11 cellular contexts compared by ENCODE assay signal in the genomic region with DNA sequence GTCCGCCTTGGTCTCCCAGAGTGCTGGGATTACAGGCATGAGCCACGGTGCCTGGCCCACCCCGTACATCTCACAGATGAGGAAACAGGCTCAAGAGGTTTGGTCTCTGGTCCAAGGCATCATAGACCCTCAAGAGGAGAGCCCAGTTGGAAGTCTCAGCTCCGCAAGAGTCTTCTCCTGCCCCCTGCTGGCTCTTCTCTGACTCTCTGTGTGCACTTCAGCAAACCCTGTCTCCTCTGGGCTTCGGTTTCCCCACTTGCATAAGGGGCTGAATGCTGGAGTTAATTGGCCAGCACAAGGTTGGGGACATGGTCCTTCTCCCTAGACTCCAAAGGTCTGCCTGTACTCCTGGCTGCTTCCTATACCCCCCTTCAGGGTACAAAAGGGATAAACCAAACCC. TPM values are rescaled to one million over a fixed set of nuclear protein-coding genes. Genes with fewer than 3 reads are reported as not detected.
DNase-seq lines count a peak whose midpoint lies in the region; ATAC-seq and TF ChIP-seq lines count a peak whose summit lies in the region.
"Had no signal": no experiment of that assay in that cellular context is flagged by ENCODE, and none has a peak within 500 bp of the region (broad histone marks: within the 10 kb centered on the region; RNA-seq: fewer than 3 reads in every experiment).

No MANE protein-coding gene starts in this region.

- H3K27ac ChIP-seq in endodermal cell (ENCODE audit: low read depth, low read length) (no peak overlapping the region), transverse colon (peak overlapping the region; percentile 83 to 86 (median 85)), right atrium auricular region (no peak overlapping the region)

- H3K27me3 ChIP-seq in endodermal cell (ENCODE audit: control insufficient read depth, insufficient read depth, low read length, poor library complexity, severe bottlenecking) (no peaks in the 10 kb centered on the region), transverse colon (no peaks in the 10 kb centered on the region), right atrium auricular region (no peaks in the 10 kb centered on the region)
- H3K27me3 ChIP-seq: gastroesophageal sphincter had no signal

- TF ChIP-seq POLR2A in transverse colon (IDR thresholded peaks at IDR 0.05) = no peak

- peak; percentile 29 for DNase-seq in activated naive CD4-positive, alpha-beta T cell treated with anti-CD3 and anti-CD28 coated beads, Interleukin-2, amount 10 ng/mL, durations not matched to agents 7 days and 5 days
- no peak for DNase-seq in activated naive CD4-positive, alpha-beta T cell treated with anti-CD3 and anti-CD28 coated beads, Interleukin-2, amount 50 U/mL, for 16 hours
- peak; percentile 78 for DNase-seq in NCI-H82 (lab: John Stamatoyannopoulos, UW)
- peak; percentile 82 for DNase-seq in endodermal cell
- DNase-seq in transverse colon = no peak
- DNase-seq in left colon = no peak
- DNase-seq in NCI-H2081 treated with DMSO at 0.1 percent for 48 hours (lab: John Stamatoyannopoulos, UW) = no peak
- no peak for DNase-seq in right atrium auricular region (ENCODE audit: low spot score)
- DNase-seq: activated T-cell treated with anti-CD3 and anti-CD28 coated beads, Interleukin-2, amount 50 U/mL, for 4 hours; NCI-H1930 had no signal

- H3K9me3 Mint-ChIP-seq in activated naive CD4-positive, alpha-beta T cell treated with anti-CD3 and anti-CD28 coated beads, Interleukin-2, amount 10 ng/mL, durations not matched to agents 7 days and 5 days = no peaks in the 10 kb centered on the region
- H3K9me3 Mint-ChIP-seq in endodermal cell = no peaks in the 10 kb centered on the region
- H3K9me3 Mint-ChIP-seq: activated T-cell treated with anti-CD3 and anti-CD28 coated beads, Interleukin-2, amount 50 U/mL, for 4 hours had no signal

- no peak overlapping the region for H3K4me3 Mint-ChIP-seq in activated naive CD4-positive, alpha-beta T cell treated with anti-CD3 and anti-CD28 coated beads, Interleukin-2, amount 10 ng/mL, durations not matched to agents 7 days and 5 days
- no peak overlapping the region for H3K4me3 Mint-ChIP-seq in endodermal cell
- H3K4me3 Mint-ChIP-seq: activated T-cell treated with anti-CD3 and anti-CD28 coated beads, Interleukin-2, amount 50 U/mL, for 4 hours had no signal

- H3K9ac ChIP-seq in endodermal cell (ENCODE audit: extremely low read depth, low read length, poor library complexity, severe bottlenecking) = no peak overlapping the region

- H3K9me3 ChIP-seq in endodermal cell (ENCODE audit: control insufficient read depth, low read length) (no peaks in the 10 kb centered on the region), transverse colon (no peaks in the 10 kb centered on the region), right atrium auricular region (no peaks in the 10 kb centered on the region)
- H3K9me3 ChIP-seq: gastroesophageal sphincter had no signal

- intact Hi-C loops in transverse colon (cut with DNase I; ENCODE audit: low total_unique reads) = loop anchor here (10.0 kb wide), 1 partner anchor 195 kb away; no protein-coding TSS in a partner anchor
- intact Hi-C loops in left colon (cut with DNase I, micrococcal nuclease) = loop anchor here in 1 of 2 donors (10.0 kb wide), 1 partner anchor 95 kb away; a partner anchor contains a TSS

- H3K27ac Mint-ChIP-seq in activated naive CD4-positive, alpha-beta T cell treated with anti-CD3 and anti-CD28 coated beads, Interleukin-2, amount 10 ng/mL, durations not matched to agents 7 days and 5 days = no peak overlapping the region
- no peak overlapping the region for H3K27ac Mint-ChIP-seq in endodermal cell

- 78 to 80% methylated on average over 3 to 5 of the region's 5 CpGs for WGBS in endodermal cell (ENCODE audit: insufficient coverage in 1 of 2, insufficient read length in 1 of 2), 2 experiments
- 85% methylated on average over 5 of the region's 5 CpGs; no CpG with 5 or more reads in 1 of the 2 donors for WGBS in transverse colon (ENCODE audit: low coverage in 1 of 2), 2 donors

- CTCF ChIA-PET in activated naive CD4-positive, alpha-beta T cell treated with anti-CD3 and anti-CD28 coated beads, Interleukin-2, amount 10 ng/mL, durations not matched to agents 7 days and 5 days (lab: Charles Lee) = interaction anchor here (0.8 to 1.5 kb wide), 4 partner anchors 19 to 360 kb away, joined by 3 to 5 read pairs (median 5); a partner anchor contains a TSS

- H3K36me3 ChIP-seq in endodermal cell (ENCODE audit: control insufficient read depth, insufficient read depth, low read length) = no peaks in the 10 kb centered on the region
- H3K36me3 ChIP-seq in transverse colon = peaks cover 0 to 8% (median 3%) of the 10 kb centered on the region in 4 donors
- H3K36me3 ChIP-seq in right atrium auricular region = no peaks in the 10 kb centered on the region

- TF ChIP-seq CTCF in endodermal cell (conservative IDR thresholded peaks at IDR 0.05) = peak; percentile 75
- no peak for TF ChIP-seq CTCF in transverse colon (IDR thresholded peaks at IDR 0.05)
- TF ChIP-seq CTCF in right atrium auricular region (IDR thresholded peaks at IDR 0.05) = peak in 1 of 2 donors; percentile 35

- in situ Hi-C loops in transverse colon (cut with MboI; ENCODE audit: low pct_ligation_motif_present in 1 of 4, low pct_unique_long_range_greater_than_20kb in 1 of 4, low sequenced_read_pairs in 3 of 4) = no loop called here

- TF ChIP-seq EP300 in transverse colon (IDR thresholded peaks at IDR 0.05; ENCODE audit: low read depth) = no peak

- no peak overlapping the region for H3K4me3 ChIP-seq in endodermal cell (ENCODE audit: low read length)
- H3K4me3 ChIP-seq in transverse colon = peak overlapping the region in 1 of 4 donors; percentile 25
- H3K4me3 ChIP-seq in right atrium auricular region = no peak overlapping the region
- H3K4me3 ChIP-seq: gastroesophageal sphincter had no signal

- no peak for ATAC-seq in left colon
- ATAC-seq: activated T-cell treated with anti-CD3 and anti-CD28 coated beads, Interleukin-2, amount 50 U/mL, for 4 hours; gastroesophageal sphincter had no signal

- H3K27me3 Mint-ChIP-seq in activated naive CD4-positive, alpha-beta T cell treated with anti-CD3 and anti-CD28 coated beads, Interleukin-2, amount 10 ng/mL, durations not matched to agents 7 days and 5 days = no peaks in the 10 kb centered on the region
- H3K27me3 Mint-ChIP-seq in endodermal cell (ENCODE audit: insufficient read depth) = peaks cover 3% of the 10 kb centered on the region

- H3K4me1 ChIP-seq in endodermal cell (ENCODE audit: control insufficient read depth, insufficient read depth, low read length) (no peaks in the 10 kb centered on the region), transverse colon (peaks cover 16 to 47% (median 45%) of the 10 kb centered on the region in 4 donors), right atrium auricular region (peaks cover 0 to 34% of the 10 kb centered on the region in 2 donors)

- H3K36me3 Mint-ChIP-seq in activated naive CD4-positive, alpha-beta T cell treated with anti-CD3 and anti-CD28 coated beads, Interleukin-2, amount 10 ng/mL, durations not matched to agents 7 days and 5 days = peaks cover 3% of the 10 kb centered on the region
- H3K36me3 Mint-ChIP-seq in endodermal cell (ENCODE audit: low read depth) = no peaks in the 10 kb centered on the region

- H3K4me1 Mint-ChIP-seq in activated naive CD4-positive, alpha-beta T cell treated with anti-CD3 and anti-CD28 coated beads, Interleukin-2, amount 10 ng/mL, durations not matched to agents 7 days and 5 days = peaks cover 21% of the 10 kb centered on the region
- H3K4me1 Mint-ChIP-seq in endodermal cell = peaks cover 3% of the 10 kb centered on the region

RNA-seq across cellular contexts. Expression of a gene that starts 3.9 kb away (rescaled TPM):
- 10 to 100 TPM in 1 of 2 donors, 1 to 10 TPM in 1; 6.8 to 11.2 TPM for total RNA-seq in endodermal cell
- 1.9 TPM for polyA plus RNA-seq in endodermal cell (2013, experiment 1 of 2)
- 0.83 TPM for polyA plus RNA-seq in endodermal cell (2013, experiment 2 of 2)
- total RNA-seq in transverse colon = 100 to 1,000 TPM in 3 of 4 donors, 10 to 100 TPM in 1; 92.8 to 323 (median 138) TPM
- total RNA-seq in left colon = 100 to 1,000 TPM; 124 to 145 TPM
- total RNA-seq in right atrium auricular region = 1 to 10 TPM; 1.2 to 4.2 TPM

RNA-seq across cellular contexts. Expression of a gene that starts 29.8 kb away (rescaled TPM):
- 1 to 10 TPM; 4.1 to 6.2 TPM for total RNA-seq in endodermal cell
- polyA plus RNA-seq in endodermal cell (2013, experiment 1 of 2) = 9.5 TPM
- polyA plus RNA-seq in endodermal cell (2013, experiment 2 of 2) = 8.8 TPM
- total RNA-seq in transverse colon = 10 to 100 TPM in 1 of 4 donors, 1 to 10 TPM in 2, under 1 TPM in 1; 0.80 to 10.5 (median 8.7) TPM
- 1 to 10 TPM; 9.4 TPM for total RNA-seq in left colon
- total RNA-seq in right atrium auricular region = 1 to 10 TPM; 8.4 to 9.4 TPM

RNA-seq across cellular contexts. Expression of a gene that starts 30.1 kb away (rescaled TPM):
- total RNA-seq in endodermal cell (1 to 10 TPM in 1 of 2 donors, under 1 TPM in 1; 0.75 to 7.1 TPM), transverse colon (under 1 TPM in 1 of 4 donors, not detected in 3; 0.14 TPM), left colon (under 1 TPM; 0.12 to 0.34 TPM), right atrium auricular region (not detected)
- polyA plus RNA-seq in endodermal cell (2013, experiment 1 of 2) = 18.8 TPM
- 10.8 TPM for polyA plus RNA-seq in endodermal cell (2013, experiment 2 of 2)
- total RNA-seq: gastroesophageal sphincter had no signal

RNA-seq across cellular contexts. Expression of a gene that starts 40.1 kb away (rescaled TPM):
- total RNA-seq in endodermal cell (100 to 1,000 TPM; 116 to 168 TPM), transverse colon (100 to 1,000 TPM in 3 of 4 donors, 10 to 100 TPM in 1; 89.7 to 256 (median 152) TPM), left colon (10 to 100 TPM; 63.7 to 76.6 TPM), right atrium auricular region (10 to 100 TPM; 34.6 to 38.0 TPM)
- 131 TPM for polyA plus RNA-seq in endodermal cell (2013, experiment 1 of 2)
- polyA plus RNA-seq in endodermal cell (2013, experiment 2 of 2) = 115 TPM

RNA-seq across cellular contexts. Expression of a gene that starts 43.5 kb away (rescaled TPM):
- total RNA-seq in endodermal cell = 10 to 100 TPM; 22.3 to 32.8 TPM
- 26.8 TPM for polyA plus RNA-seq in endodermal cell (2013, experiment 1 of 2)
- polyA plus RNA-seq in endodermal cell (2013, experiment 2 of 2) = 22.5 TPM
- 1 to 10 TPM; 1.2 to 1.7 (median 1.6) TPM for total RNA-seq in transverse colon
- 1 to 10 TPM; 3.2 to 5.3 TPM for total RNA-seq in left colon
- 1 to 10 TPM in 1 of 2 donors, under 1 TPM in 1; 0.98 to 2.0 TPM for total RNA-seq in right atrium auricular region

Comparison
In these comparisons a context has a peak if more than half of its experiments do, and no peak if none do; other contexts are left out.
1. DNase-seq: peak in activated naive CD4-positive, alpha-beta T cell treated with anti-CD3 and anti-CD28 coated beads, Interleukin-2, amount 10 ng/mL, durations not matched to agents 7 days and 5 days (single experiment), NCI-H82 (single experiment) and endodermal cell (single experiment); none in activated naive CD4-positive, alpha-beta T cell treated with anti-CD3 and anti-CD28 coated beads, Interleukin-2, amount 50 U/mL, for 16 hours (single experiment), transverse colon (single experiment), left colon (0 of 2), NCI-H2081 treated with DMSO at 0.1 percent for 48 hours (single experiment) and right atrium auricular region (single experiment).
2. H3K27ac ChIP-seq: peak in transverse colon (4 of 4); none in endodermal cell (single experiment) and right atrium auricular region (0 of 2).
3. RNA of a gene that starts 3.9 kb away (total RNA-seq): 92.8 to 323 TPM in transverse colon and 124 to 145 TPM in left colon; 6.8 to 11.2 TPM in endodermal cell and 1.2 to 4.2 TPM in right atrium auricular region; every median in the first group is over 4 times any median in the second.